ENCODE assay signal across 8 cellular contexts in genomic region chr17:79843917-79844815, GRCh38.
DNase-seq lines count a peak whose midpoint lies in the region; ATAC-seq lines count a peak whose summit lies in the region.

No MANE protein-coding gene starts in this region.

- H3K4me1 ChIP-seq in ES-I3 (ENCODE audit: insufficient read depth, low read length) (peaks cover 6% of the 10 kb centered on the region), stomach smooth muscle (ENCODE audit: control insufficient read depth, insufficient read depth, low read length) (peaks cover 45% of the 10 kb centered on the region)

- no peak overlapping the region for H3K27ac Mint-ChIP-seq in central memory CD8-positive, alpha-beta T cell (ENCODE audit: low read depth)

- peaks cover 54% of the 10 kb centered on the region for H3K27me3 Mint-ChIP-seq in central memory CD8-positive, alpha-beta T cell

- ATAC-seq in central memory CD8-positive, alpha-beta T cell (replicated peaks; ENCODE audit: extremely low read depth, poor library complexity, severe bottlenecking) = no peak
- no peak for ATAC-seq in GM19324 (IDR thresholded peaks at IDR 0.05; ENCODE audit: low FRiP score, unreplicated experiment)
- ATAC-seq in HG03135 (IDR thresholded peaks at IDR 0.05; ENCODE audit: unreplicated experiment) = no peak

- peaks cover 19% of the 10 kb centered on the region for H3K36me3 Mint-ChIP-seq in central memory CD8-positive, alpha-beta T cell (ENCODE audit: insufficient read depth)

- H3K9me3 ChIP-seq in ES-I3 (ENCODE audit: control insufficient read depth, insufficient read depth, low read length) (no peaks in the 10 kb centered on the region), stomach smooth muscle (ENCODE audit: control insufficient read depth in 2 of 2, low read length in 2 of 2) (no peaks in the 10 kb centered on the region)

- no peak overlapping the region for H3K27ac ChIP-seq in stomach smooth muscle (ENCODE audit: low read length)

- peak overlapping the region; percentile 69 to 73 for H3K4me3 ChIP-seq in stomach smooth muscle (ENCODE audit: low read length in 2 of 2)

- H3K27me3 ChIP-seq in stomach smooth muscle (ENCODE audit: control insufficient read depth in 1 of 2, insufficient read depth in 2 of 2, low read length in 2 of 2) = peaks cover 28 to 48% of the 10 kb centered on the region in 2 donors

- H3K9ac ChIP-seq in ES-I3 (ENCODE audit: low read depth, low read length) (peak overlapping the region; percentile 68), stomach smooth muscle (ENCODE audit: low read length in 2 of 2) (peak overlapping the region; percentile 48 to 60)

- peak; percentile 46 for DNase-seq in NCI-H2227 treated with DMSO at 0.1 percent for 48 hours (lab: John Stamatoyannopoulos, UW)
- DNase-seq in central memory CD8-positive, alpha-beta T cell (ENCODE audit: low spot score in 2 of 2) = no peak
- DNase-seq in left kidney (ENCODE audit: low read depth, low spot score) = peak; percentile 86
- no peak for DNase-seq in activated CD8-positive, alpha-beta memory T cell treated with anti-CD3 and anti-CD28 coated beads, Interleukin-2, amount 50 U/mL, for 48 hours

- H3K4me1 Mint-ChIP-seq in central memory CD8-positive, alpha-beta T cell = peaks cover 13% of the 10 kb centered on the region

- no peaks in the 10 kb centered on the region for H3K36me3 ChIP-seq in ES-I3 (ENCODE audit: insufficient read depth, low read length)
- H3K36me3 ChIP-seq in stomach smooth muscle (ENCODE audit: control insufficient read depth in 2 of 2, insufficient read depth in 2 of 2, low read length in 2 of 2) = no peaks in the 10 kb centered on the region

- H3K4me3 Mint-ChIP-seq in central memory CD8-positive, alpha-beta T cell = peak overlapping the region; percentile 71

- H3K9me3 Mint-ChIP-seq in central memory CD8-positive, alpha-beta T cell = no peaks in the 10 kb centered on the region

Comparison
In these comparisons a context has a peak if more than half of its experiments do, and no peak if none do; other contexts are left out.
1. DNase-seq: peak in NCI-H2227 treated with DMSO at 0.1 percent for 48 hours (single experiment) and left kidney (single experiment); none in central memory CD8-positive, alpha-beta T cell (0 of 2) and activated CD8-positive, alpha-beta memory T cell treated with anti-CD3 and anti-CD28 coated beads, Interleukin-2, amount 50 U/mL, for 48 hours (single experiment).